In the genomic region with DNA sequence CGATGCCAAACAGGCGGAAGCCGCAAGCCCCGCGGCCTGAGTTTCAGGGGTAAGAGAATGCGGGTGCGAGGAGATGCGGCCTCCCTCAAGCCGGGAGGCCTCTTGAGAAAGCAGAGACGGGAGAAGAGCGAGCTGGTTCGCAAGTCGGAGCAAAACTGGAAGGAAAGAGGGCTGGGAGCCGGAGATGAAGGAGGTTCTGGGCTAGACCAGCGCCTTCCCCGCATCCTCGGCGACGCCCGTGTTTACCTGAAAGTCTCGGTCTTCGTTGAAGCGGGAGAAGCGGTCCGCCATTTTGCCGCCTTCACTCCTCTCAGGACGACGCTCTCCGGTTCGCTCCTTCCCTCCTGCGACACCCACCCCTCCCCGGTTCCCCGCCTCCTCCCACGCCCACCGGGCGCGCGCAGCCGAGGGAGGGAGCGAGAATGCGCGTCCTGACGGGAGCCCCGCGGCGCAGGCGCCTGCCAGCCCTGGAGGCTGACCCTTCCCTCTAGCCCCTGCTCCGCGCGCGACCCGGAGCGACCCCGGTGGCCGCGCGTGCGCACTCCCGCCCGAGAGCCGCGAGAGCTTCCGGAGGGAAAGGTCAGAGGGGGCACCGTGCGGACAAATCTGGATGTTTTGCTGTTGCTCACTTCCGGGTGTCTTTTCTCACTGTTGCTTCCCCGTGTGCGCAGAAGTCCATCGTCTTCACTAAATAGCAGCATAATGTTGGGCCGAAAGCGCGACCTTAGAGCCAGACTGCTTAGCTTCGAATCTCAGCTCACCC, we compare ENCODE assay signal across 1 cellular context.
TF ChIP-seq lines count a peak whose summit lies in the region.

A gene (minus strand): TSS at position 327 of the 763 bp plus-strand sequence. CDS start 36 bp downstream, at position 291.

TF ChIP-seq in GM23338, 12 proteins besides CTCF, POLR2A, EP300 and RAD21:
- TF ChIP-seq POLR2AphosphoS5 (IDR thresholded peaks at IDR 0.05; ENCODE audit: low read depth) (peak; percentile 72), EZH2phosphoT487 (IDR thresholded peaks at IDR 0.05; ENCODE audit: unreplicated experiment) (no peak), NANOG (IDR thresholded peaks at IDR 0.05; ENCODE audit: borderline replicate concordance) (no peak), STAT1 (IDR thresholded peaks at IDR 0.05; ENCODE audit: unreplicated experiment) (no peak), EZH2 (IDR thresholded peaks at IDR 0.05; ENCODE audit: low read depth, unreplicated experiment) (no peak), CREB1 (CRISPR knock-in tag; IDR thresholded peaks at IDR 0.05; ENCODE audit: low read depth) (no peak; the same call in 1 of the 2 replicates), JUNB (IDR thresholded peaks at IDR 0.05; ENCODE audit: unreplicated experiment) (no peak), ZNF114 (CRISPR knock-in tag; IDR thresholded peaks at IDR 0.05) (no peak)
